In the genomic region with DNA sequence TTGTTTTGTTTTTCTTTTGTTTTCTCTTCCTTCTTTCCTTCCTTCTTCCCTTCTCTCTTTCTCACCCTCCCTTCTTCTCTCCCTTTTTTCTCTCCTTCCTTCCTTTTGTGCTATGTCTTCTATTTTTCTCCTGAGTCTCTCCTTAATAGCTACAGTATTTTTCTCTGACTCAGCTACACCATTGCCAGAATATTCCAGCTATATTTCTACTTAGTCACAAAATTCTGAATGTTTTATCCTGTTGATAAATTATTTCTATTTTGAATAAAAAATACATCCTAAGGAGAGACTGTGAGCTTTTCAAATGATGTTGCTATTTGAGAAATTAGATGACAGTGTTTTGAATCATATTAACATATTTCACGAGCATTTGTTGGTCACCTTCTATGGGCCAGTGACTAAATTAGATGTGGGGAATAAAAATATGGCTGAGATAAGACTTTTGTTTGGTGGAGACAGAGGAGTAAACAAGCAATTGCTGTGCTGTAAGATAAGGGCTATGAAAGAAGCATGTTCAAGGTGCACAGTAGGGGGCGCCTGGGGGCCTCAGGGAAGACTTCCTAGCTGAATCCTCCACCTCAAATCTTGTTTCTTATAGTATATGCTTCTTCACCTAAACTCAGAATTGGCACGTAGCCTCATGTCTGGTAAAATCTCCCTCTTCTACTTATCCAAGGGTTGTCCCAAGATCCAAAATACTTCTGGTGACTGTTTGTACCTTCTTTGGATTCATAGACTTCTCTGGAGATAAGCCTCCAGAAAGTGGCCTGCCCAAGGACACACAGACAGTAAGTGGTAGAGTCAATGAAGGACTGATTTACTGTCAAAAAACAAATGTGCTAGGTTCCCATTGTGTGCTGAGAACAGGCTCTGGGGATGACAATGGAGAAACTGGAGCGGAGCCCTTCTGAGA, we compare ENCODE assay signal across 8 cellular contexts.
A peak's percentile ranks its signal among the peaks of the same experiment; 100 is the strongest.
DNase-seq lines count a peak whose midpoint lies in the region; ATAC-seq, FAIRE-seq and TF ChIP-seq lines count a peak whose summit lies in the region.

No MANE protein-coding gene starts in this region.

- peaks cover 25% of the 10 kb centered on the region for H3K4me1 Mint-ChIP-seq in activated naive CD8-positive, alpha-beta T cell treated with anti-CD3 and anti-CD28 coated beads, Interleukin-2, amount 50 U/mL, for 24 hours

- H3K4me1 ChIP-seq in A549 (peaks cover 14% of the 10 kb centered on the region; the same call in 1 of the 3 replicates), testis (no peaks in the 10 kb centered on the region)

- TF ChIP-seq CTCF in A549 (IDR thresholded peaks at IDR 0.05), result peak; percentile 50
- TF ChIP-seq CTCF in GM12872 (IDR thresholded peaks at IDR 0.05; ENCODE audit: insufficient read depth, low read depth, low read length), result peak; percentile 66
- TF ChIP-seq CTCF in testis (IDR thresholded peaks at IDR 0.05), result peak in 1 of 3 experiments; percentile 33

- ATAC-seq in A549 (peak; percentile 48 to 72; a peak in 4 of 6 replicates), HG03378 (IDR thresholded peaks at IDR 0.05; ENCODE audit: unreplicated experiment) (no peak), GM19463 (IDR thresholded peaks at IDR 0.05; ENCODE audit: unreplicated experiment) (no peak)
- no peak for ATAC-seq in activated naive CD8-positive, alpha-beta T cell treated with anti-CD3 and anti-CD28 coated beads, Interleukin-2, amount 50 U/mL, for 24 hours

- no peak overlapping the region for H3K27ac Mint-ChIP-seq in activated naive CD8-positive, alpha-beta T cell treated with anti-CD3 and anti-CD28 coated beads, Interleukin-2, amount 50 U/mL, for 24 hours

- no peaks in the 10 kb centered on the region for H3K9me3 Mint-ChIP-seq in activated naive CD8-positive, alpha-beta T cell treated with anti-CD3 and anti-CD28 coated beads, Interleukin-2, amount 50 U/mL, for 24 hours

- H3K4me3 ChIP-seq in A549 (no peak overlapping the region), testis (no peak overlapping the region)

- no peaks in the 10 kb centered on the region for H3K27me3 ChIP-seq in testis

- H3K9me3 ChIP-seq in A549 (no peaks in the 10 kb centered on the region), testis (no peaks in the 10 kb centered on the region)

- H3K36me3 Mint-ChIP-seq in activated naive CD8-positive, alpha-beta T cell treated with anti-CD3 and anti-CD28 coated beads, Interleukin-2, amount 50 U/mL, for 24 hours (ENCODE audit: low read depth), result no peaks in the 10 kb centered on the region

- CTCF ChIA-PET in A549 (lab: Yijun Ruan, JAX), result interaction anchor here (0.6 to 1.3 kb wide), 8 partner anchors 10 to 389 kb away, joined by 3 to 4 read pairs (median 3); no protein-coding TSS in a partner anchor

- POLR2A ChIA-PET in A549 (lab: Yijun Ruan, JAX), result no interaction called here

- TF ChIP-seq POLR2A in A549 (IDR thresholded peaks at IDR 0.05; ENCODE audit: low read length) (no peak), testis (IDR thresholded peaks at IDR 0.05) (no peak)

- TF ChIP-seq RAD21 in A549 (conservative IDR thresholded peaks at IDR 0.05 in 1 of 2, IDR thresholded peaks at IDR 0.05 in 1 of 2), result peak; percentile 31 to 55; a peak in 3 of 5 replicates

- no peak overlapping the region for H3K4me3 Mint-ChIP-seq in activated naive CD8-positive, alpha-beta T cell treated with anti-CD3 and anti-CD28 coated beads, Interleukin-2, amount 50 U/mL, for 24 hours

- no peak for TF ChIP-seq EP300 in A549 (IDR thresholded peaks at IDR 0.05)

- no peak overlapping the region for H3K27ac ChIP-seq in A549
- no peak overlapping the region for H3K27ac ChIP-seq in testis

- no peak overlapping the region for H3K4me2 ChIP-seq in A549

- peaks cover 21% of the 10 kb centered on the region for H3K27me3 Mint-ChIP-seq in activated naive CD8-positive, alpha-beta T cell treated with anti-CD3 and anti-CD28 coated beads, Interleukin-2, amount 50 U/mL, for 24 hours

- H3K36me3 ChIP-seq in testis (ENCODE audit: low read depth, missing control alignments), result no peaks in the 10 kb centered on the region

- DNase-seq in A549 (ENCODE audit: low read depth in 1 of 2, low spot score in 1 of 2) (peak; percentile 18 to 66), RPMI7951 (ENCODE audit: low read depth) (peak; percentile 49), kidney tubule cell (ENCODE audit: low spot score) (peak; percentile 62), testis (peak; percentile 51)
- peak; percentile 59 for DNase-seq in activated naive CD8-positive, alpha-beta T cell treated with anti-CD3 and anti-CD28 coated beads, Interleukin-2, amount 50 U/mL, for 24 hours

- intact Hi-C loops in testis (cut with DNase I; ENCODE audit: low total_unique reads), result no loop called here

- WGBS in A549 (ENCODE audit: missing lambda C conversion rate), result 44% methylated on average over 4 of the region's 4 CpGs
- WGBS in testis, 2 donors, result 79 to 80% methylated on average over 4 of the region's 4 CpGs

- no peak for FAIRE-seq in A549 (lab: Jason Lieb, UNC)

TF ChIP-seq in A549, 52 proteins besides CTCF, POLR2A, EP300 and RAD21:
- TF ChIP-seq JUNB (IDR thresholded peaks at IDR 0.05), result no peak
- peak; percentile 31; the same call in 2 of the 3 replicates for TF ChIP-seq SMC3 (IDR thresholded peaks at IDR 0.05)

Comparison
In these comparisons a context has a peak if more than half of its experiments do, and no peak if none do; other contexts are left out.
1. ATAC-seq: peak in A549 (2 of 2); none in activated naive CD8-positive, alpha-beta T cell treated with anti-CD3 and anti-CD28 coated beads, Interleukin-2, amount 50 U/mL, for 24 hours (single experiment), HG03378 (single experiment) and GM19463 (single experiment).
2. Peak in every context shown above with its lines, with median percentiles within 50 percentile points of each other: DNase-seq.